12 cellular contexts compared by ENCODE assay signal in genomic region chr17:81416612-81417011, GRCh38. TPM values are rescaled to one million over a fixed set of nuclear protein-coding genes. Genes with fewer than 3 reads are reported as not detected.
DNase-seq lines count a peak whose midpoint lies in the region; ATAC-seq and TF ChIP-seq lines count a peak whose summit lies in the region.
"Had no signal": no experiment of that assay in that cellular context is flagged by ENCODE, and none has a peak within 500 bp of the region (broad histone marks: within the 10 kb centered on the region; RNA-seq: fewer than 3 reads in every experiment).

No MANE protein-coding gene starts in this region.

- in situ Hi-C loops in IMR-90 (cut with MboI; ENCODE audit: low sequenced_read_pairs) = no loop called here

- TF ChIP-seq RAD21 in IMR-90 (IDR thresholded peaks at IDR 0.05; ENCODE audit: low read length) = no peak

- H2BK5ac ChIP-seq in IMR-90 (ENCODE audit: low read depth, low read length, poor library complexity, severe bottlenecking) = no peak overlapping the region

- H3K9ac ChIP-seq in IMR-90 (ENCODE audit: low read depth, low read length) (no peak overlapping the region), SK-N-MC (ENCODE audit: insufficient read length) (no peak overlapping the region)

- BruUV-seq in IMR-90 (replicated peaks; lab: Mats Ljungman, UMichigan) = no TSS peak

- H3K27me3 ChIP-seq in IMR-90 (ENCODE audit: control insufficient read depth, insufficient read depth, low read length) = no peaks in the 10 kb centered on the region
- H3K27me3 ChIP-seq in psoas muscle (ENCODE audit: insufficient read depth in 3 of 3, low read length in 2 of 3) = peaks cover 0 to 2% (median 0%) of the 10 kb centered on the region in 3 donors
- H3K27me3 ChIP-seq: foreskin keratinocyte had no signal

- no peak overlapping the region for H3K56ac ChIP-seq in IMR-90 (ENCODE audit: extremely low read depth, insufficient read depth, low read length)

- dilution Hi-C loops in IMR-90 (cut with HindIII; ENCODE audit: low sequenced_read_pairs, unreplicated experiment) = no loop called here

- TF ChIP-seq POLR2A in IMR-90 (IDR thresholded peaks at IDR 0.05; ENCODE audit: low read depth, low read length) (no peak), erythroblast (IDR thresholded peaks at IDR 0.05; ENCODE audit: low read length) (no peak)

- H3K9me3 ChIP-seq in IMR-90 (ENCODE audit: control insufficient read depth, insufficient read depth, low read length) (no peaks in the 10 kb centered on the region), SK-N-MC (ENCODE audit: low read depth, low read length) (no peaks in the 10 kb centered on the region), psoas muscle (no peaks in the 10 kb centered on the region)
- H3K9me3 ChIP-seq: spleen had no signal

- no peak for TF ChIP-seq CTCF in IMR-90 (conservative IDR thresholded peaks at IDR 0.05; ENCODE audit: low read depth, low read length)
- no peak for TF ChIP-seq CTCF in psoas muscle (IDR thresholded peaks at IDR 0.05)

- H4K91ac ChIP-seq in IMR-90 (ENCODE audit: insufficient read depth, low read depth, low read length) = peak overlapping the region; percentile 41; the same call in 1 of the 2 replicates

- ATAC-seq in IMR-90 (ENCODE audit: low read depth) (no peak), psoas muscle (peak in 3 of 4 donors; percentile 43 to 68 (median 66))
- ATAC-seq: foreskin keratinocyte, K562 had no signal

- peak overlapping the region; percentile 97 for H2AK5ac ChIP-seq in IMR-90 (ENCODE audit: low read depth, low read length)

- H3K4me3 ChIP-seq in IMR-90 (ENCODE audit: insufficient read depth, low read depth, low read length) (no peak overlapping the region), SK-N-MC (no peak overlapping the region), psoas muscle (no peak overlapping the region)
- H3K4me3 ChIP-seq: K562, spleen had no signal

- no peak overlapping the region for H2BK15ac ChIP-seq in IMR-90 (ENCODE audit: low read depth, low read length)

- CTCF ChIA-PET in IMR-90 (lab: Yijun Ruan, JAX) = no interaction called here

- H3K4me1 ChIP-seq in IMR-90 (ENCODE audit: control insufficient read depth, insufficient read depth, low read length) = peaks cover 38% of the 10 kb centered on the region
- peaks cover 47% of the 10 kb centered on the region for H3K4me1 ChIP-seq in psoas muscle

- POLR2A ChIA-PET in IMR-90 (lab: Charles Lee; ENCODE audit: unreplicated experiment) = no interaction called here

- H4K8ac ChIP-seq in IMR-90 (ENCODE audit: low read depth in 2 of 2, low read length in 2 of 2) = no peak overlapping the region

- H3K14ac ChIP-seq in IMR-90 (replicated peaks; ENCODE audit: low read depth, low read length) = peak overlapping the region; percentile 11; the same call in 1 of the 2 replicates

- H3K4ac ChIP-seq in IMR-90 (ENCODE audit: low read depth, low read length) = peak overlapping the region; percentile 47; the same call in 1 of the 2 replicates

- H3K18ac ChIP-seq in IMR-90 (ENCODE audit: low read depth, low read length) = no peak overlapping the region

- H2BK20ac ChIP-seq in IMR-90 (ENCODE audit: low read depth, low read length) = no peak overlapping the region

- intact Hi-C loops in IMR-90 (cut with micrococcal nuclease) (no loop called here), psoas muscle (cut with DNase I) (no loop called here)

- H3K36me3 ChIP-seq in IMR-90 (ENCODE audit: control insufficient read depth, insufficient read depth, low read length) = no peaks in the 10 kb centered on the region
- H3K36me3 ChIP-seq in SK-N-MC (ENCODE audit: insufficient read depth, low read length) = no peaks in the 10 kb centered on the region; the same call in 1 of the 2 replicates
- H3K36me3 ChIP-seq in psoas muscle (ENCODE audit: insufficient read depth in 1 of 2, low read depth in 1 of 2) = no peaks in the 10 kb centered on the region
- H3K36me3 ChIP-seq: spleen had no signal

- peaks cover 27% of the 10 kb centered on the region for H3K9me1 ChIP-seq in IMR-90 (ENCODE audit: insufficient read depth, low read length)

- H3K79me1 ChIP-seq in IMR-90 (ENCODE audit: low read depth in 1 of 2, low read length in 2 of 2) = peaks cover 15 to 69% of the 10 kb centered on the region in 2 experiments

- DNase-seq in COLO668 (lab: John Stamatoyannopoulos, UW; ENCODE audit: unreplicated experiment) = peak; percentile 50
- DNase-seq in IMR-90 = no peak
- no peak for DNase-seq in SK-N-MC (ENCODE audit: low read depth, low spot score)
- DNase-seq in psoas muscle = no peak
- DNase-seq in OCI-M1 (lab: John Stamatoyannopoulos, UW) = no peak
- DNase-seq in erythroblast (lab: John Stamatoyannopoulos, UW) = no peak
- no peak for DNase-seq in NCI-H1694 treated with DMSO at 0.1 percent for 48 hours (lab: John Stamatoyannopoulos, UW)
- no peak for DNase-seq in T1000 (lab: John Stamatoyannopoulos, UW)
- DNase-seq: foreskin keratinocyte, NCI-H1436, spleen had no signal

- H2BK120ac ChIP-seq in IMR-90 (ENCODE audit: low read depth, low read length) = 0 out of 2 replicates have a peak overlapping the region, but pooled peaks have one; percentile 62

- H3K27ac ChIP-seq in IMR-90 (ENCODE audit: insufficient read depth, low read length) (no peak overlapping the region), SK-N-MC (peak overlapping the region; percentile 98; the same call in 1 of the 2 replicates), psoas muscle (peak overlapping the region; percentile 58)
- H3K27ac ChIP-seq: foreskin keratinocyte had no signal

- H3K4me2 ChIP-seq in IMR-90 (ENCODE audit: low read depth, low read length) = no peak overlapping the region

- no peak overlapping the region for H4K5ac ChIP-seq in IMR-90 (ENCODE audit: low read depth, low read length)

- peaks cover 14% of the 10 kb centered on the region for H4K20me1 ChIP-seq in IMR-90 (ENCODE audit: insufficient read depth, low read length)

- H3K23ac ChIP-seq in IMR-90 (ENCODE audit: low read depth, low read length) = 0 out of 2 replicates have a peak overlapping the region, but pooled peaks have one; percentile 55

- WGBS in IMR-90 (ENCODE audit: extremely low coverage in 2 of 2, insufficient read length in 1 of 2), 2 experiments = no CpG with 5 or more reads among the region's 10 CpGs
- WGBS in psoas muscle, 3 donors = 28 to 35% (median 33%) methylated on average over 10 of the region's 10 CpGs

- peak overlapping the region; percentile 71 for H2AFZ ChIP-seq in IMR-90 (replicated peaks; ENCODE audit: low read length, poor library complexity)

- peak overlapping the region; percentile 65 for H2AK9ac ChIP-seq in IMR-90 (replicated peaks; ENCODE audit: low read depth, low read length, poor library complexity)

TF ChIP-seq in IMR-90, 13 proteins besides CTCF, POLR2A, EP300 and RAD21:
- TF ChIP-seq MAFK (IDR thresholded peaks at IDR 0.05; ENCODE audit: low read depth, low read length) (no peak), CHD1 (IDR thresholded peaks at IDR 0.05; ENCODE audit: low read depth, low read length) (no peak), CEBPB (IDR thresholded peaks at IDR 0.05; ENCODE audit: low read depth, low read length) (no peak), BHLHE40 (IDR thresholded peaks at IDR 0.05; ENCODE audit: low read depth, low read length) (no peak), USF2 (IDR thresholded peaks at IDR 0.05; ENCODE audit: low read depth, low read length) (no peak), RFX5 (IDR thresholded peaks at IDR 0.05; ENCODE audit: low read depth, low read length) (no peak), NFE2L2 (IDR thresholded peaks at IDR 0.05; ENCODE audit: low read depth, low read length) (no peak), ELK1 (IDR thresholded peaks at IDR 0.05; ENCODE audit: borderline replicate concordance, low read depth, low read length) (no peak), SMC3 (IDR thresholded peaks at IDR 0.05; ENCODE audit: low read depth, low read length) (no peak), MAZ (IDR thresholded peaks at IDR 0.05; ENCODE audit: borderline replicate concordance, low read depth, low read length) (no peak), FOS (IDR thresholded peaks at IDR 0.05; ENCODE audit: low read depth, low read length) (no peak)

RNA-seq across cellular contexts. Expression of gene BAHCC1, which starts 21.4 kb away (rescaled TPM):
- total RNA-seq in IMR-90 (2012; rRNA removed) (0.36 and 0.83 TPM in 2 replicates), psoas muscle (10 to 100 TPM in 1 of 4 donors, 1 to 10 TPM in 3; 6.0 to 10.7 (median 7.7) TPM)
- polyA plus RNA-seq in IMR-90 (2012; rRNA removed) (7.8 and 8.1 TPM in 2 replicates), psoas muscle (1 to 10 TPM; 2.8 to 6.6 (median 4.1) TPM)
- 4.4 and 5.5 TPM in 2 replicates for polyA plus RNA-seq in IMR-90 (2012; cell fraction: cytosol; rRNA removed)
- polyA plus RNA-seq in IMR-90 (2012; cell fraction: nucleus; rRNA removed; ENCODE audit: low replicate concordance) = 24.1 and 56.3 TPM in 2 replicates
